In genomic region chr6:170280689-170281045, GRCh38 we compare ENCODE assay signal across 8 cellular contexts. TPM values are rescaled to one million over a fixed set of nuclear protein-coding genes. Genes with fewer than 3 reads are reported as not detected.
A peak's percentile ranks its signal among the peaks of the same experiment; 100 is the strongest.
DNase-seq lines count a peak whose midpoint lies in the region; ATAC-seq, FAIRE-seq and TF ChIP-seq lines count a peak whose summit lies in the region.

No MANE protein-coding gene starts in this region.

- peaks cover 19% of the 10 kb centered on the region for H3K4me1 ChIP-seq in ovary (ENCODE audit: insufficient read depth)

- H3K9me3 ChIP-seq in ovary, result no peaks in the 10 kb centered on the region

- no peak for TF ChIP-seq EP300 in ovary (IDR thresholded peaks at IDR 0.05)

- no peak overlapping the region for H3K27ac ChIP-seq in ovary

- intact Hi-C loops in ovary (cut with DNase I), result no loop called here

- no peak for TF ChIP-seq POLR2A in ovary (IDR thresholded peaks at IDR 0.05)

- H3K4me3 ChIP-seq in bronchial epithelial cell (ENCODE audit: low read depth, low read length) (peak overlapping the region; percentile 8), ovary (peak overlapping the region; percentile 28)

- TF ChIP-seq CTCF in bronchial epithelial cell (IDR thresholded peaks at IDR 0.05; ENCODE audit: insufficient read depth, low read length, severe bottlenecking) (no peak), ovary (IDR thresholded peaks at IDR 0.05) (no peak)

- WGBS in ovary, 3 donors, result 16 to 24% (median 23%) methylated on average over 23 of the region's 23 CpGs

- no peak for FAIRE-seq in bronchial epithelial cell (lab: Jason Lieb, UNC)

- DNase-seq in GM03348 (ENCODE audit: low spot score) (peak; percentile 31), bronchial epithelial cell (ENCODE audit: low read depth) (no peak), ovary (no peak), dedifferentiated amniotic fluid mesenchymal stem cell (ENCODE audit: extremely low spot score) (no peak), cerebellar cortex (ENCODE audit: low spot score) (no peak), DMS53 treated with DMSO at 0.1 percent for 48 hours (lab: John Stamatoyannopoulos, UW; ENCODE audit: unreplicated experiment) (no peak), pons (ENCODE audit: low spot score) (no peak)

- ATAC-seq in HG02973 (IDR thresholded peaks at IDR 0.05; ENCODE audit: unreplicated experiment), result peak; percentile 35

- H3K36me3 ChIP-seq in bronchial epithelial cell (ENCODE audit: control insufficient read depth, insufficient read depth, low read length) (peaks cover 15% of the 10 kb centered on the region), ovary (no peaks in the 10 kb centered on the region)

- no peaks in the 10 kb centered on the region for H3K27me3 ChIP-seq in bronchial epithelial cell (ENCODE audit: control insufficient read depth, insufficient read depth, low read length)
- H3K27me3 ChIP-seq in ovary, result no peaks in the 10 kb centered on the region

RNA-seq across cellular contexts. Expression of gene DLL1, which starts 10.2 kb away (rescaled TPM):
- total RNA-seq in bronchial epithelial cell (4.1 and 4.7 TPM in 2 replicates), ovary (10 to 100 TPM in 1 of 7 donors, 1 to 10 TPM in 6; 1.3 to 11.5 (median 4.6) TPM)
- 1 to 10 TPM in 1 of 2 donors, under 1 TPM in 1; 0.90 to 2.4 TPM for polyA plus RNA-seq in ovary

RNA-seq across cellular contexts. Expression of gene FAM120B, which starts 25.9 kb away (rescaled TPM):
- total RNA-seq in bronchial epithelial cell, result 7.1 and 11.8 TPM in 2 replicates
- total RNA-seq in ovary, result 10 to 100 TPM; 16.5 to 36.2 (median 28.4) TPM
- polyA plus RNA-seq in ovary, result 10 to 100 TPM; 10.6 to 39.3 TPM
